8 cellular contexts compared by ENCODE assay signal in the genomic region with DNA sequence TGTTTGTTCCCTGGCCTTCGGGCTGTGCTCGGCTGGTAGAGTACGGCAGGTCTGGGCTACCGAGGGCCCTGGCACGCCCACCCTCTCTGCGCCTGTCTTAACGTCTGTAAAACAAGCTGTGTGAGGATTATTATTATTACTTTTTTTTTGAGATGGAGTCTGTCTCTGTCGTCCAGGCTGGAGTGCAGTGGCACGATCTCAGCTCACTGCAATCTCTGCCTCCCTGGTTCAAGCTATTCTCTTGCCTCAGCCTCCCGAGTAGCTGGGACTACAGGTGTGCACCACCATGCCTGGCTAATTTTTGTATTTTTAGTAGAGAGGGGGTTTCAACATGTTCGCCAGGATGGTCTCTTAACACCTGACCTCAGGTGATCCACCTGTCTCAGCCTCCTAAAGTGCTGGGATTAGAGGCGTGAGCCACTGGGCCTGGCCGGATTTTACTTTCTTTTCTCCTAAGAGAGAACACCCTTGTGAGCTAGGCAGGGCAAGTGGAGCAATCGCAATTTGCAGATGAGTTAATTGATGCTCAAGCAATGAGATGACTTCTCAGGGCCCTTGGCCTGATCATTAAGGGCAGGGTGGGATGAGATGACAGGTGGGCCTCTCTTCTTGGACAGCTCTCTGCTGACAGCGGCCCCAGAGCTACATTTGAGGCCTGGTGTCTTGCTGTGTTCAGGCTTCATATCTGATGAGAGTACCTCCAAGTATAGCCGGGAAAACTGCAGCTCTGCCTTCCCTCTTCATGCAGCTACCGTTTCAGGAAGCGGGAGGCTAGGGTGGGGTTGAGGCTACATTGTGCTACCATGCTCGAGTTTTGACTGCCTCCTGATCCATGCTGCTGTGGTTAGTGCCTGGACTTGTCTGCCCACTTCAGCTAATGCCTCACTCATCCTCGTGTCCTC. TPM values are rescaled to one million over a fixed set of nuclear protein-coding genes. Genes with fewer than 3 reads are reported as not detected.
A peak's percentile ranks its signal among the peaks of the same experiment; 100 is the strongest.
DNase-seq lines count a peak whose midpoint lies in the region; ATAC-seq and TF ChIP-seq lines count a peak whose summit lies in the region.

No MANE protein-coding gene starts in this region.

- H3K4me1 Mint-ChIP-seq in activated CD8-positive, alpha-beta T cell treated with anti-CD3 and anti-CD28 coated beads, Interleukin-2, amount 10 ng/mL, durations not matched to agents 7 days and 5 days (ENCODE audit: low read depth), result peaks cover 48% of the 10 kb centered on the region

- WGBS in iPS DF 6.9 (ENCODE audit: insufficient coverage, insufficient read length), result no CpG with 5 or more reads among the region's 20 CpGs
- 43 to 50% (median 47%) methylated on average over 17 to 20 of the region's 20 CpGs for WGBS in spleen, 5 donors

- H3K9me3 ChIP-seq in iPS DF 6.9 (ENCODE audit: control insufficient read depth, insufficient read depth, low read length) (no peaks in the 10 kb centered on the region), spleen (no peaks in the 10 kb centered on the region)

- peaks cover 11% of the 10 kb centered on the region for H3K27me3 Mint-ChIP-seq in activated CD8-positive, alpha-beta T cell treated with anti-CD3 and anti-CD28 coated beads, Interleukin-2, amount 10 ng/mL, durations not matched to agents 7 days and 5 days (ENCODE audit: low read depth)

- CTCF ChIA-PET in activated CD8-positive, alpha-beta T cell treated with anti-CD3 and anti-CD28 coated beads, Interleukin-2, amount 10 ng/mL, durations not matched to agents 7 days and 5 days (lab: Charles Lee), result interaction anchor here (0.6 to 5.9 kb wide), 41 partner anchors 10 to 890 kb away, joined by 3 to 176 read pairs (median 4); partner anchors contain the start of genes BLTP3A, NUDT3 and RPS10

- intact Hi-C loops in spleen (cut with DNase I; ENCODE audit: low total_unique reads), result loop anchor here (2.0 kb wide), 2 partner anchors 143 to 165 kb away; partner anchors contain the start of gene NUDT3

- H3K4me1 ChIP-seq in iPS DF 6.9 (ENCODE audit: control insufficient read depth, insufficient read depth, low read length) (no peaks in the 10 kb centered on the region; the same call in 1 of the 2 replicates), spleen (peaks cover 11 to 50% (median 37%) of the 10 kb centered on the region in 6 donors)

- peaks cover 13% of the 10 kb centered on the region for H3K36me3 Mint-ChIP-seq in activated CD8-positive, alpha-beta T cell treated with anti-CD3 and anti-CD28 coated beads, Interleukin-2, amount 10 ng/mL, durations not matched to agents 7 days and 5 days (ENCODE audit: low read depth)

- no peaks in the 10 kb centered on the region for H3K27me3 ChIP-seq in iPS DF 6.9 (ENCODE audit: control insufficient read depth, insufficient read depth, low read length)
- no peaks in the 10 kb centered on the region for H3K27me3 ChIP-seq in spleen (replicated peaks in 1 of 7)

- peaks cover under 1% of the 10 kb centered on the region for H3K36me3 ChIP-seq in iPS DF 6.9 (ENCODE audit: control insufficient read depth, insufficient read depth, low read length)
- H3K36me3 ChIP-seq in spleen, result peaks cover 0 to 28% (median 0%) of the 10 kb centered on the region in 6 donors

- H3K4me3 ChIP-seq in iPS DF 6.9 (ENCODE audit: low read length) (peak overlapping the region; percentile 71; the same call in 1 of the 2 replicates), spleen (peak overlapping the region; percentile 64 to 90 (median 78))

- TF ChIP-seq POLR2A in spleen (IDR thresholded peaks at IDR 0.05), result peak in 1 of 3 donors; percentile 52

- ATAC-seq in HG02943 (IDR thresholded peaks at IDR 0.05; ENCODE audit: low read depth, unreplicated experiment), result peak; percentile 22
- no peak for ATAC-seq in activated CD8-positive, alpha-beta T cell treated with anti-CD3 and anti-CD28 coated beads, Interleukin-2, amount 10 ng/mL, durations not matched to agents 7 days and 5 days

- peak overlapping the region; percentile 96 for H3K4me3 Mint-ChIP-seq in activated CD8-positive, alpha-beta T cell treated with anti-CD3 and anti-CD28 coated beads, Interleukin-2, amount 10 ng/mL, durations not matched to agents 7 days and 5 days

- DNase-seq in SKM-1 treated with dmso at 0.1 percent for 144 hours (lab: John Stamatoyannopoulos, UW; ENCODE audit: unreplicated experiment) (peak; percentile 60), SKM-1 (lab: John Stamatoyannopoulos, UW; ENCODE audit: unreplicated experiment) (no peak), iPS DF 6.9 (ENCODE audit: low read depth, low spot score) (no peak), spleen (peak; percentile 50), NCI-H1092 (lab: John Stamatoyannopoulos, UW) (no peak), NCI-H187 treated with DMSO at 0.1 percent for 48 hours (lab: John Stamatoyannopoulos, UW) (no peak)
- DNase-seq in activated CD8-positive, alpha-beta T cell treated with anti-CD3 and anti-CD28 coated beads, Interleukin-2, amount 10 ng/mL, durations not matched to agents 7 days and 5 days, result no peak

- TF ChIP-seq CTCF in spleen (IDR thresholded peaks at IDR 0.05 in 8 of 11, conservative IDR thresholded peaks at IDR 0.05 in 3 of 11), result no peak

- POLR2A ChIA-PET in activated CD8-positive, alpha-beta T cell treated with anti-CD3 and anti-CD28 coated beads, Interleukin-2, amount 10 ng/mL, durations not matched to agents 7 days and 5 days (lab: Charles Lee), result interaction anchor here (0.6 to 2.5 kb wide), 8 partner anchors 13 to 175 kb away, joined by 4 to 23 read pairs (median 5); partner anchors contain the start of gene HMGA1

- no peaks in the 10 kb centered on the region for H3K9me3 Mint-ChIP-seq in activated CD8-positive, alpha-beta T cell treated with anti-CD3 and anti-CD28 coated beads, Interleukin-2, amount 10 ng/mL, durations not matched to agents 7 days and 5 days (ENCODE audit: insufficient read depth)

- H3K27ac ChIP-seq in iPS DF 6.9 (ENCODE audit: low read length) (no peak overlapping the region), spleen (peak overlapping the region; percentile 92 to 98 (median 94))

- peak overlapping the region; percentile 92 for H3K27ac Mint-ChIP-seq in activated CD8-positive, alpha-beta T cell treated with anti-CD3 and anti-CD28 coated beads, Interleukin-2, amount 10 ng/mL, durations not matched to agents 7 days and 5 days

RNA-seq across cellular contexts. Expression of gene SMIM29, which starts 0.9 kb away (rescaled TPM):
- total RNA-seq in activated CD8-positive, alpha-beta T cell treated with anti-CD3 and anti-CD28 coated beads, Interleukin-2, amount 10 ng/mL, durations not matched to agents 7 days and 5 days, result 10 to 100 TPM; 21.3 to 26.7 TPM
- total RNA-seq in spleen, result 10 to 100 TPM; 24.7 to 40.7 (median 33.9) TPM
- 10 to 100 TPM; 69.0 to 73.7 (median 71.5) TPM for polyA plus RNA-seq in spleen

RNA-seq across cellular contexts. Expression of gene HMGA1, which starts 13.0 kb away (rescaled TPM):
- total RNA-seq in activated CD8-positive, alpha-beta T cell treated with anti-CD3 and anti-CD28 coated beads, Interleukin-2, amount 10 ng/mL, durations not matched to agents 7 days and 5 days, result 100 to 1,000 TPM; 300 to 308 TPM
- 100 to 1,000 TPM in 2 of 7 donors, 10 to 100 TPM in 5; 49.9 to 112 (median 73.5) TPM for total RNA-seq in spleen
- polyA plus RNA-seq in spleen, result 100 to 1,000 TPM in 2 of 3 donors, 10 to 100 TPM in 1; 63.7 to 129 (median 109) TPM

Comparison
In these comparisons a context has a peak if more than half of its experiments do, and no peak if none do; other contexts are left out.
1. DNase-seq: peak in SKM-1 treated with dmso at 0.1 percent for 144 hours (single experiment) and spleen (single experiment); none in SKM-1 (single experiment), activated CD8-positive, alpha-beta T cell treated with anti-CD3 and anti-CD28 coated beads, Interleukin-2, amount 10 ng/mL, durations not matched to agents 7 days and 5 days (single experiment), iPS DF 6.9 (single experiment), NCI-H1092 (single experiment) and NCI-H187 treated with DMSO at 0.1 percent for 48 hours (single experiment).